Comparison of ENCODE assay signal across 1 cellular context in genomic region chr2:15943378-15943851, GRCh38.
A peak's percentile ranks its signal among the peaks of the same experiment; 100 is the strongest.
TF ChIP-seq lines count a peak whose summit lies in the region.

No MANE protein-coding gene starts in this region.

TF ChIP-seq in HEK293, 187 proteins besides CTCF, POLR2A, EP300 and RAD21 (continued from another document):
- TF ChIP-seq PRDM2 (tag by site-specific recombination; IDR thresholded peaks at IDR 0.05; ENCODE audit: borderline replicate concordance): no peak
- TF ChIP-seq ZFHX2 (tag by site-specific recombination; conservative IDR thresholded peaks at IDR 0.05): peak; percentile 32; the same call in 1 of the 2 replicates
- peak; percentile 71 for TF ChIP-seq ZIC2 (tag by site-specific recombination; IDR thresholded peaks at IDR 0.05)
- no peak for TF ChIP-seq ZBTB17 (tag by site-specific recombination; IDR thresholded peaks at IDR 0.05)
- TF ChIP-seq SP3 (tag by site-specific recombination; IDR thresholded peaks at IDR 0.05): no peak
